11 cellular contexts compared by ENCODE assay signal in the genomic region with DNA sequence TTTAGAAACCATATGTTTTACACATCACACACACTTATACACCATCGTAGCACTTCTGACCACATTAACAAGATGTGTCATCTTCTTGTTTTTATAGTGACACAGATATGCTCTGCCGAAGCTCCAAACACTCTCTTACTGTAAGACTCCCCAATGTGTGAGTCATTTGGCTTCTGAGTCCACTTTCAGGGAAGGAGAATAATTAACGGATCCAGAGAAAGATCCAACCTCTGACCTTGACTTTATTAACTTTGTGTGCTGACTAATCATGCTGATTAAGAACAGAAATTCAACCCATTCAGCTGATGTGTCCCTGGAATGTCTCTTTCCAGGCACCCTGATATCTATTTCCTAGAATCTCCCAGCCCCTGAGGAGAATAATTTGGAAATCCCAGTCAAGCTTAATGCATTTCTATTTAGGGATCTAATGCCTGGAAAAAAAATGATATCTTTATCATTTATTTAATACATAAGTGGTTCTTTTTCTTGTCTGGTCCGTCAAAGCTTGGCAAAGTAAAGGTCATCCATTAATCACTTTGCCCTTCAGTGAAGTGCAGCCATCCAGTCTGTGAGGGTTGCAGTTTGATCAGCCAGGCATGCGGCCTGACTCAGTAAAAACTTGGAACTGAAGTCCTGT.
DNase-seq lines count a peak whose midpoint lies in the region; ATAC-seq and TF ChIP-seq lines count a peak whose summit lies in the region.
"Had no signal": no experiment of that assay in that cellular context is flagged by ENCODE, and none has a peak within 500 bp of the region (broad histone marks: within the 10 kb centered on the region; RNA-seq: fewer than 3 reads in every experiment).

No MANE protein-coding gene starts in this region.

- peak; percentile 91 for DNase-seq in Caki2 (ENCODE audit: low read depth)
- peak; percentile 33 for DNase-seq in NCI-H69 (lab: John Stamatoyannopoulos, UW)
- no peak for DNase-seq in osteocyte (ENCODE audit: extremely low spot score, unreplicated experiment)
- no peak for DNase-seq in islet precursor cell
- no peak for DNase-seq in caudate nucleus (lab: John Stamatoyannopoulos, UW)
- DNase-seq in NCI-H526 treated with DMSO at 0.1 percent for 48 hours (lab: John Stamatoyannopoulos, UW) = no peak
- no peak for DNase-seq in DMS153 treated with DMSO at 0.1 percent for 48 hours (lab: John Stamatoyannopoulos, UW; ENCODE audit: unreplicated experiment)
- DNase-seq: left ventricle myocardium superior had no signal

- no peaks in the 10 kb centered on the region for H3K27me3 Mint-ChIP-seq in osteocyte (ENCODE audit: unreplicated experiment)

- in situ Hi-C loops in Caki2 (cut with HindIII; ENCODE audit: low pct_unique_long_range_greater_than_20kb, low sequenced_read_pairs) = no loop called here

- H3K4me1 Mint-ChIP-seq in osteocyte (ENCODE audit: unreplicated experiment) = peaks cover 36% of the 10 kb centered on the region

- no peak overlapping the region for H3K27ac ChIP-seq in caudate nucleus (ENCODE audit: low read depth, low read length)
- H3K27ac ChIP-seq: right atrium auricular region had no signal

- peaks cover 25% of the 10 kb centered on the region for H3K9me3 Mint-ChIP-seq in osteocyte (ENCODE audit: unreplicated experiment)

- no peak for TF ChIP-seq CTCF in osteocyte (IDR thresholded peaks at IDR 0.05)

- H3K27ac Mint-ChIP-seq in osteocyte (ENCODE audit: unreplicated experiment) = peak overlapping the region; percentile 68
- H3K27ac Mint-ChIP-seq: activated T-helper 2 cell treated with anti-CD3 and anti-CD28 coated beads, Interferon-gamma antibody, Interleukin-2, Interleukin-4, amounts not matched to agents 10 μg/mL and 5 μg/mL and 100 μg/mL, durations not matched to agents 14 hours and 24 hours and 36 hours had no signal

- peaks cover 10% of the 10 kb centered on the region for H3K36me3 Mint-ChIP-seq in osteocyte (ENCODE audit: unreplicated experiment)

- H3K4me3 Mint-ChIP-seq in osteocyte (ENCODE audit: unreplicated experiment) = no peak overlapping the region

- peak; percentile 37 for ATAC-seq in esophagus mucosa
- ATAC-seq: left ventricle myocardium superior had no signal

Comparison
In these comparisons a context has a peak if more than half of its experiments do, and no peak if none do; other contexts are left out.
1. DNase-seq: peak in Caki2 (single experiment) and NCI-H69 (single experiment); none in osteocyte (single experiment), islet precursor cell (single experiment), caudate nucleus (0 of 61), NCI-H526 treated with DMSO at 0.1 percent for 48 hours (single experiment) and DMS153 treated with DMSO at 0.1 percent for 48 hours (single experiment).